In genomic region chr6:54801244-54801643, GRCh38 we compare ENCODE assay signal across 23 cellular contexts. TPM values are rescaled to one million over a fixed set of nuclear protein-coding genes. Genes with fewer than 3 reads are reported as not detected.
"Had no signal": no experiment of that assay in that cellular context is flagged by ENCODE, and none has a peak within 500 bp of the region (broad histone marks: within the 10 kb centered on the region; RNA-seq: fewer than 3 reads in every experiment).

No MANE protein-coding gene starts in this region.

- H3K27me3 ChIP-seq: body of pancreas, esophagus muscularis mucosa, right lobe of liver, stomach, testis had no signal

- H3K4me1 Mint-ChIP-seq: activated B cell treated with CpG ODN at 0.5 μM for 24 hours; activated CD4-positive, alpha-beta T cell treated with anti-CD3 and anti-CD28 coated beads, Interleukin-2, amount 10 ng/mL, durations not matched to agents 24 days and 14 days; central memory CD8-positive, alpha-beta T cell; naive thymus-derived CD4-positive, alpha-beta T cell had no signal

- H3K9me3 ChIP-seq: body of pancreas, esophagus muscularis mucosa, mucosa of descending colon, right lobe of liver, testis had no signal

- H3K36me3 ChIP-seq: esophagus muscularis mucosa, right lobe of liver, stomach had no signal

- DNase-seq: activated B cell treated with CpG ODN at 0.5 μM for 24 hours; activated CD4-positive, alpha-beta T cell treated with anti-CD3 and anti-CD28 coated beads, Interleukin-2, amount 10 ng/mL, durations not matched to agents 24 days and 14 days; activated CD8-positive, alpha-beta memory T cell treated with anti-CD3 and anti-CD28 coated beads, Interleukin-2, amount 50 U/mL, for 4 hours; activated CD8-positive, alpha-beta T cell treated with anti-CD3 and anti-CD28 coated beads, Interleukin-2, amount 10 ng/mL, durations not matched to agents 7 days and 5 days; activated gamma-delta T cell; activated T-cell treated with anti-CD3 and anti-CD28 coated beads, Interleukin-2, amount 50 U/mL, for 48 hours; body of pancreas; head of caudate nucleus; mucosa of descending colon; naive thymus-derived CD4-positive, alpha-beta T cell; right lobe of liver; stimulated activated CD4-positive, alpha-beta T cell treated with anti-CD3 and anti-CD28 coated beads, Interleukin-12 subunit alpha, Interleukin-12 subunit beta, amount 100 ng/mL, for 4 hours; stimulated activated CD4-positive, alpha-beta T cell treated with anti-CD3 and anti-CD28 coated beads, Interleukin-2, amount 100 ng/mL, for 24 hours; stomach; testis had no signal

- H3K4me1 ChIP-seq: body of pancreas, right lobe of liver, testis had no signal

- ATAC-seq: activated CD8-positive, alpha-beta T cell treated with anti-CD3 and anti-CD28 coated beads, Interleukin-2, amount 10 ng/mL, durations not matched to agents 7 days and 5 days; activated naive CD4-positive, alpha-beta T cell treated with anti-CD3 and anti-CD28 coated beads, Interleukin-2, amount 50 U/mL, for 72 hours; body of pancreas; left lobe of liver; naive thymus-derived CD4-positive, alpha-beta T cell; right lobe of liver had no signal

- H3K4me3 ChIP-seq: body of pancreas, coronary artery, esophagus muscularis mucosa, mucosa of descending colon, right lobe of liver, stomach, testis had no signal

- H3K27ac ChIP-seq: body of pancreas, coronary artery, esophagus muscularis mucosa, right lobe of liver, stomach, testis had no signal

- H3K27me3 Mint-ChIP-seq: activated B cell treated with CpG ODN at 0.5 μM for 24 hours; activated CD4-positive, alpha-beta T cell treated with anti-CD3 and anti-CD28 coated beads, Interleukin-2, amount 10 ng/mL, durations not matched to agents 24 days and 14 days; central memory CD8-positive, alpha-beta T cell; naive thymus-derived CD4-positive, alpha-beta T cell had no signal

- H3K36me3 Mint-ChIP-seq: naive thymus-derived CD4-positive, alpha-beta T cell had no signal

- H3K4me3 Mint-ChIP-seq: activated B cell treated with CpG ODN at 0.5 μM for 24 hours; activated CD4-positive, alpha-beta T cell treated with anti-CD3 and anti-CD28 coated beads, Interleukin-2, amount 10 ng/mL, durations not matched to agents 24 days and 14 days; activated CD8-positive, alpha-beta T cell treated with anti-CD3 and anti-CD28 coated beads, Interleukin-2, amount 10 ng/mL, durations not matched to agents 7 days and 5 days; central memory CD8-positive, alpha-beta T cell; naive thymus-derived CD4-positive, alpha-beta T cell; T-helper 2 cell treated with Interferon-gamma antibody and Interleukin-4, amounts not matched to agents 5 μg/mL and 100 μg/mL, for 36 hours had no signal

- H3K27ac Mint-ChIP-seq: activated B cell treated with CpG ODN at 0.5 μM for 24 hours; activated CD4-positive, alpha-beta T cell treated with anti-CD3 and anti-CD28 coated beads, Interleukin-2, amount 10 ng/mL, durations not matched to agents 24 days and 14 days; activated CD8-positive, alpha-beta T cell treated with anti-CD3 and anti-CD28 coated beads, Interleukin-2, amount 10 ng/mL, durations not matched to agents 7 days and 5 days; activated naive CD4-positive, alpha-beta T cell treated with anti-CD3 and anti-CD28 coated beads, Interleukin-2, amount 50 U/mL, for 72 hours; naive thymus-derived CD4-positive, alpha-beta T cell; T-helper 2 cell treated with Interferon-gamma antibody and Interleukin-4, amounts not matched to agents 5 μg/mL and 100 μg/mL, for 36 hours had no signal

RNA-seq across cellular contexts. Expression of gene FAM83B, which starts 45.3 kb away (rescaled TPM):
- total RNA-seq: activated B cell treated with CpG ODN at 0.5 μM for 24 hours; activated CD4-positive, alpha-beta T cell treated with anti-CD3 and anti-CD28 coated beads, Interleukin-2, amount 10 ng/mL, durations not matched to agents 24 days and 14 days; activated CD8-positive, alpha-beta T cell treated with anti-CD3 and anti-CD28 coated beads, Interleukin-2, amount 10 ng/mL, durations not matched to agents 7 days and 5 days; activated naive CD4-positive, alpha-beta T cell treated with anti-CD3 and anti-CD28 coated beads, Interleukin-2, amount 50 U/mL, for 72 hours; lung microvascular endothelial cell; naive thymus-derived CD4-positive, alpha-beta T cell; posterior vena cava had no signal
- polyA plus RNA-seq: naive thymus-derived CD4-positive, alpha-beta T cell had no signal
